Comparison of ENCODE assay signal across 9 cellular contexts in genomic region chr13:109995578-109995977, GRCh38.
"Had no signal": no experiment of that assay in that cellular context is flagged by ENCODE, and none has a peak within 500 bp of the region (broad histone marks: within the 10 kb centered on the region; RNA-seq: fewer than 3 reads in every experiment).

No MANE protein-coding gene starts in this region.

- H3K27ac ChIP-seq: HL-60 had no signal

- H3K4me3 ChIP-seq: K562 had no signal

- H3K9me3 Mint-ChIP-seq: IgD-negative memory B cell had no signal

- ATAC-seq: HepG2, K562 had no signal

- H3K27me3 Mint-ChIP-seq: IgD-negative memory B cell had no signal

- H3K4me1 Mint-ChIP-seq: IgD-negative memory B cell had no signal

- H3K36me3 Mint-ChIP-seq: IgD-negative memory B cell had no signal

- FAIRE-seq: HepG2, HTR-8/SVneo, K562 had no signal

- H3K27ac Mint-ChIP-seq: IgD-negative memory B cell had no signal

- H3K4me3 Mint-ChIP-seq: IgD-negative memory B cell had no signal

- DNase-seq: IMR-90, Karpas-422, KBM-7, KG1 had no signal
